ENCODE assay signal across 12 cellular contexts in genomic region chr11:1553808-1554594, GRCh38. TPM values are rescaled to one million over a fixed set of nuclear protein-coding genes. Genes with fewer than 3 reads are reported as not detected.
A peak's percentile ranks its signal among the peaks of the same experiment; 100 is the strongest.
DNase-seq lines count a peak whose midpoint lies in the region; ATAC-seq, FAIRE-seq and TF ChIP-seq lines count a peak whose summit lies in the region.
"Had no signal": no experiment of that assay in that cellular context is flagged by ENCODE, and none has a peak within 500 bp of the region (broad histone marks: within the 10 kb centered on the region; RNA-seq: fewer than 3 reads in every experiment).

No MANE protein-coding gene starts in this region.

- DNase-seq in DMS79 treated with DMSO at 0.1 percent for 48 hours (lab: John Stamatoyannopoulos, UW) = peak; percentile 14
- peak; percentile 67 for DNase-seq in NCI-H146 (lab: John Stamatoyannopoulos, UW)
- DNase-seq in bronchial epithelial cell (ENCODE audit: low read depth) = no peak
- DNase-seq in mucosa of gallbladder (ENCODE audit: low spot score) = peak; percentile 62
- no peak for DNase-seq in activated CD4-positive, alpha-beta memory T cell treated with anti-CD3 and anti-CD28 coated beads, Interleukin-2, amount 10 ng/mL, durations not matched to agents 7 days and 5 days
- no peak for DNase-seq in foreskin keratinocyte
- no peak for DNase-seq in activated CD4-positive, alpha-beta memory T cell treated with anti-CD3 and anti-CD28 coated beads for 36 hours
- DNase-seq: activated T-cell treated with anti-CD3 and anti-CD28 coated beads for 4 hours; CD8-positive, alpha-beta memory T cell; MM.1S; naive thymus-derived CD8-positive, alpha-beta T cell had no signal

- peaks cover 4% of the 10 kb centered on the region for H3K4me1 ChIP-seq in foreskin keratinocyte

- no peak overlapping the region for H3K4me3 ChIP-seq in bronchial epithelial cell (ENCODE audit: low read depth, low read length)
- H3K4me3 ChIP-seq: skin epidermis had no signal

- peaks cover 9% of the 10 kb centered on the region for H3K27me3 Mint-ChIP-seq in activated CD4-positive, alpha-beta memory T cell treated with anti-CD3 and anti-CD28 coated beads, Interleukin-2, amount 10 ng/mL, durations not matched to agents 7 days and 5 days
- peaks cover 5% of the 10 kb centered on the region for H3K27me3 Mint-ChIP-seq in activated CD4-positive, alpha-beta memory T cell treated with anti-CD3 and anti-CD28 coated beads for 36 hours

- ATAC-seq in foreskin keratinocyte = no peak

- H3K27ac Mint-ChIP-seq in activated CD4-positive, alpha-beta memory T cell treated with anti-CD3 and anti-CD28 coated beads, Interleukin-2, amount 10 ng/mL, durations not matched to agents 7 days and 5 days = no peak overlapping the region
- H3K27ac Mint-ChIP-seq in activated CD4-positive, alpha-beta memory T cell treated with anti-CD3 and anti-CD28 coated beads for 36 hours = no peak overlapping the region
- H3K27ac Mint-ChIP-seq: CD8-positive, alpha-beta memory T cell; naive thymus-derived CD8-positive, alpha-beta T cell had no signal

- H3K27me3 ChIP-seq in bronchial epithelial cell (ENCODE audit: control insufficient read depth, insufficient read depth, low read length) (peaks cover 3% of the 10 kb centered on the region), foreskin keratinocyte (peaks cover 20% of the 10 kb centered on the region)

- H3K9me3 Mint-ChIP-seq in activated CD4-positive, alpha-beta memory T cell treated with anti-CD3 and anti-CD28 coated beads, Interleukin-2, amount 10 ng/mL, durations not matched to agents 7 days and 5 days = no peaks in the 10 kb centered on the region
- H3K9me3 Mint-ChIP-seq in activated CD4-positive, alpha-beta memory T cell treated with anti-CD3 and anti-CD28 coated beads for 36 hours = no peaks in the 10 kb centered on the region
- H3K9me3 Mint-ChIP-seq: CD8-positive, alpha-beta memory T cell; naive thymus-derived CD8-positive, alpha-beta T cell had no signal

- no peaks in the 10 kb centered on the region for H3K4me1 Mint-ChIP-seq in activated CD4-positive, alpha-beta memory T cell treated with anti-CD3 and anti-CD28 coated beads, Interleukin-2, amount 10 ng/mL, durations not matched to agents 7 days and 5 days
- H3K4me1 Mint-ChIP-seq in activated CD4-positive, alpha-beta memory T cell treated with anti-CD3 and anti-CD28 coated beads for 36 hours (ENCODE audit: low read depth) = no peaks in the 10 kb centered on the region
- H3K4me1 Mint-ChIP-seq: CD8-positive, alpha-beta memory T cell had no signal

- no peak for FAIRE-seq in bronchial epithelial cell (lab: Jason Lieb, UNC)

- no peak overlapping the region for H3K27ac ChIP-seq in foreskin keratinocyte
- H3K27ac ChIP-seq: skin epidermis had no signal

- POLR2A ChIA-PET in activated CD4-positive, alpha-beta memory T cell treated with anti-CD3 and anti-CD28 coated beads, Interleukin-2, amount 10 ng/mL, durations not matched to agents 7 days and 5 days (lab: Charles Lee) = no interaction called here
- POLR2A ChIA-PET in activated CD4-positive, alpha-beta memory T cell treated with anti-CD3 and anti-CD28 coated beads for 36 hours (lab: Charles Lee) = no interaction called here

- H3K36me3 Mint-ChIP-seq in activated CD4-positive, alpha-beta memory T cell treated with anti-CD3 and anti-CD28 coated beads, Interleukin-2, amount 10 ng/mL, durations not matched to agents 7 days and 5 days (ENCODE audit: low read depth) = no peaks in the 10 kb centered on the region
- H3K36me3 Mint-ChIP-seq in activated CD4-positive, alpha-beta memory T cell treated with anti-CD3 and anti-CD28 coated beads for 36 hours = peaks cover 2% of the 10 kb centered on the region

- no peaks in the 10 kb centered on the region for H3K36me3 ChIP-seq in bronchial epithelial cell (ENCODE audit: control insufficient read depth, insufficient read depth, low read length)

- no peak overlapping the region for H3K4me3 Mint-ChIP-seq in activated CD4-positive, alpha-beta memory T cell treated with anti-CD3 and anti-CD28 coated beads, Interleukin-2, amount 10 ng/mL, durations not matched to agents 7 days and 5 days
- no peak overlapping the region for H3K4me3 Mint-ChIP-seq in activated CD4-positive, alpha-beta memory T cell treated with anti-CD3 and anti-CD28 coated beads for 36 hours

- intact Hi-C loops in activated CD4-positive, alpha-beta memory T cell treated with anti-CD3 and anti-CD28 coated beads for 36 hours (cut with micrococcal nuclease) = no loop called here

- CTCF ChIA-PET in activated CD4-positive, alpha-beta memory T cell treated with anti-CD3 and anti-CD28 coated beads, Interleukin-2, amount 10 ng/mL, durations not matched to agents 7 days and 5 days (lab: Charles Lee) = interaction anchor here (0.6 to 1.7 kb wide), 2 partner anchors 15 to 1118 kb away, joined by 3 read pairs; no protein-coding TSS in a partner anchor
- CTCF ChIA-PET in activated CD4-positive, alpha-beta memory T cell treated with anti-CD3 and anti-CD28 coated beads for 36 hours (lab: Charles Lee) = interaction anchor here (1.6 to 2.1 kb wide), 2 partner anchors 21 to 41 kb away, joined by 3 to 11 read pairs; no protein-coding TSS in a partner anchor

- peak; percentile 30 for TF ChIP-seq CTCF in bronchial epithelial cell (IDR thresholded peaks at IDR 0.05; ENCODE audit: insufficient read depth, low read length, severe bottlenecking)
- no peak for TF ChIP-seq CTCF in foreskin keratinocyte (conservative IDR thresholded peaks at IDR 0.05)

RNA-seq across cellular contexts. Expression of gene DUSP8, which starts 18.1 kb away (rescaled TPM):
- 0.26 and 0.64 TPM in 2 replicates for total RNA-seq in bronchial epithelial cell
- 35.6 TPM for total RNA-seq in mucosa of gallbladder
- total RNA-seq in activated CD4-positive, alpha-beta memory T cell treated with anti-CD3 and anti-CD28 coated beads, Interleukin-2, amount 10 ng/mL, durations not matched to agents 7 days and 5 days = 1 to 10 TPM; 2.6 to 2.7 TPM
- total RNA-seq in foreskin keratinocyte = 0.71 and 0.88 TPM in 2 replicates
- 0.90 and 1.3 TPM in 2 replicates for polyA plus RNA-seq in foreskin keratinocyte
- total RNA-seq in activated CD4-positive, alpha-beta memory T cell treated with anti-CD3 and anti-CD28 coated beads for 36 hours = 1 to 10 TPM; 1.6 to 2.4 TPM

RNA-seq across cellular contexts. Expression of gene KRTAP5-1, which starts 31.1 kb away (rescaled TPM):
- total RNA-seq in bronchial epithelial cell (not detected in 2 replicates), mucosa of gallbladder (not detected), foreskin keratinocyte (not detected in 2 replicates)
- not detected for total RNA-seq in activated CD4-positive, alpha-beta memory T cell treated with anti-CD3 and anti-CD28 coated beads, Interleukin-2, amount 10 ng/mL, durations not matched to agents 7 days and 5 days
- polyA plus RNA-seq in foreskin keratinocyte = not detected in 2 replicates
- total RNA-seq in activated CD4-positive, alpha-beta memory T cell treated with anti-CD3 and anti-CD28 coated beads for 36 hours = not detected
- total RNA-seq: CD8-positive, alpha-beta memory T cell; naive thymus-derived CD8-positive, alpha-beta T cell had no signal
- polyA plus RNA-seq: CD8-positive, alpha-beta memory T cell; naive thymus-derived CD8-positive, alpha-beta T cell had no signal

RNA-seq across cellular contexts. Expression of gene KRTAP5-2, which starts 44.1 kb away (rescaled TPM):
- total RNA-seq in bronchial epithelial cell = not detected in 2 replicates
- total RNA-seq in mucosa of gallbladder = 0.26 TPM
- total RNA-seq in activated CD4-positive, alpha-beta memory T cell treated with anti-CD3 and anti-CD28 coated beads, Interleukin-2, amount 10 ng/mL, durations not matched to agents 7 days and 5 days = not detected
- total RNA-seq in foreskin keratinocyte = not detected in 2 replicates
- polyA plus RNA-seq in foreskin keratinocyte = not detected in 2 replicates
- not detected for total RNA-seq in activated CD4-positive, alpha-beta memory T cell treated with anti-CD3 and anti-CD28 coated beads for 36 hours
- total RNA-seq: CD8-positive, alpha-beta memory T cell; naive thymus-derived CD8-positive, alpha-beta T cell had no signal
- polyA plus RNA-seq: naive thymus-derived CD8-positive, alpha-beta T cell had no signal

RNA-seq across cellular contexts. Expression of gene KRTAP5-3, which starts 54.3 kb away (rescaled TPM):
- total RNA-seq in bronchial epithelial cell (not detected in 2 replicates), mucosa of gallbladder (not detected), foreskin keratinocyte (not detected in 2 replicates)
- total RNA-seq in activated CD4-positive, alpha-beta memory T cell treated with anti-CD3 and anti-CD28 coated beads, Interleukin-2, amount 10 ng/mL, durations not matched to agents 7 days and 5 days = not detected
- not detected in 2 replicates for polyA plus RNA-seq in foreskin keratinocyte
- total RNA-seq in activated CD4-positive, alpha-beta memory T cell treated with anti-CD3 and anti-CD28 coated beads for 36 hours = not detected
- total RNA-seq: CD8-positive, alpha-beta memory T cell; naive thymus-derived CD8-positive, alpha-beta T cell had no signal
- polyA plus RNA-seq: CD8-positive, alpha-beta memory T cell; naive thymus-derived CD8-positive, alpha-beta T cell had no signal

Comparison
In these comparisons a context has a peak if more than half of its experiments do, and no peak if none do; other contexts are left out.
1. DNase-seq: peak in DMS79 treated with DMSO at 0.1 percent for 48 hours (single experiment), NCI-H146 (single experiment) and mucosa of gallbladder (single experiment); none in bronchial epithelial cell (single experiment), activated CD4-positive, alpha-beta memory T cell treated with anti-CD3 and anti-CD28 coated beads, Interleukin-2, amount 10 ng/mL, durations not matched to agents 7 days and 5 days (single experiment), foreskin keratinocyte (0 of 2) and activated CD4-positive, alpha-beta memory T cell treated with anti-CD3 and anti-CD28 coated beads for 36 hours (single experiment).